ENCODE assay signal across 39 cellular contexts in genomic region chr2:49178656-49179055, GRCh38. TPM values are rescaled to one million over a fixed set of nuclear protein-coding genes. Genes with fewer than 3 reads are reported as not detected.
"Had no signal": no experiment of that assay in that cellular context is flagged by ENCODE, and none has a peak within 500 bp of the region (broad histone marks: within the 10 kb centered on the region; RNA-seq: fewer than 3 reads in every experiment).

No MANE protein-coding gene starts in this region.

- H3K9me3 ChIP-seq: adrenal gland, ascending aorta, body of pancreas had no signal

- H3K27me3 ChIP-seq: adrenal gland, ascending aorta, body of pancreas, brain microvascular endothelial cell, breast epithelium, cardiac muscle cell had no signal

- H3K4me1 ChIP-seq: adrenal gland, ascending aorta, body of pancreas, breast epithelium had no signal

- H3K36me3 ChIP-seq: adrenal gland, ascending aorta, brain microvascular endothelial cell, breast epithelium, cardiac muscle cell had no signal

- H3K27ac ChIP-seq: adrenal gland, ascending aorta, body of pancreas, brain microvascular endothelial cell, breast epithelium, cardiac muscle cell had no signal

- DNase-seq: activated effector memory CD4-positive, alpha-beta T cell treated with anti-CD3 and anti-CD28 coated beads, Interleukin-2, amount 50 U/mL, for 16 hours; activated effector memory CD4-positive, alpha-beta T cell treated with Interleukin-2 at 50 U/mL for 16 hours; activated gamma-delta T cell; activated gamma-delta T cell treated with Interleukin-2 at 50 U/mL for 16 hours; activated naive CD4-positive, alpha-beta T cell; activated naive CD4-positive, alpha-beta T cell treated with anti-CD3 and anti-CD28 coated beads for 36 hours; activated naive CD4-positive, alpha-beta T cell treated with anti-CD3 and anti-CD28 coated beads, Interleukin-2, amount 10 ng/mL, durations not matched to agents 7 days and 5 days; activated naive CD4-positive, alpha-beta T cell treated with anti-CD3 and anti-CD28 coated beads, Interleukin-2, amount 50 U/mL, for 16 hours; activated naive CD4-positive, alpha-beta T cell treated with Interleukin-2 at 50 U/mL for 16 hours; activated naive CD8-positive, alpha-beta T cell treated with anti-CD3 and anti-CD28 coated beads for 36 hours; activated naive CD8-positive, alpha-beta T cell treated with anti-CD3 and anti-CD28 coated beads, Interleukin-2, amount 10 ng/mL, durations not matched to agents 7 days and 5 days; activated naive CD8-positive, alpha-beta T cell treated with anti-CD3 and anti-CD28 coated beads, Interleukin-2, amount 50 U/mL, for 24 hours; activated T-cell treated with anti-CD3 and anti-CD28 coated beads for 4 hours; activated T-cell treated with anti-CD3 and anti-CD28 coated beads, Interleukin-2, amount 50 U/mL, for 1 hour; activated T-cell treated with anti-CD3 and anti-CD28 coated beads, Interleukin-2, amount 50 U/mL, for 24 hours; activated T-cell treated with anti-CD3 and anti-CD28 coated beads, Interleukin-2, amount 50 U/mL, for 4 hours; activated T-cell treated with anti-CD3 and anti-CD28 coated beads, Interleukin-2, amount 50 U/mL, for 48 hours; activated T-cell treated with anti-CD3 and anti-CD28 coated beads, Interleukin-2, amount 50 U/mL, for 72 hours; adrenal gland; amniotic stem cell; amygdala; anterior cingulate cortex; aorta; body of pancreas; brain microvascular endothelial cell; caudate nucleus; central memory CD4-positive, alpha-beta T cell; cerebellar nuclear complex had no signal

- ATAC-seq: activated naive CD4-positive, alpha-beta T cell treated with anti-CD3 and anti-CD28 coated beads, Interleukin-2, amount 50 U/mL, for 72 hours; activated naive CD8-positive, alpha-beta T cell treated with anti-CD3 and anti-CD28 coated beads, Interleukin-2, amount 50 U/mL, for 24 hours; activated T-cell treated with anti-CD3 and anti-CD28 coated beads, Interleukin-2, amount 50 U/mL, for 4 hours; activated T-cell treated with anti-CD3 and anti-CD28 coated beads, Interleukin-2, amount 50 U/mL, for 72 hours; activated T-helper 17 cell treated with anti-CD3 and anti-CD28 coated beads, Interleukin-2, amount 50 U/mL, for 72 hours; body of pancreas had no signal

- H3K4me3 ChIP-seq: adrenal gland, ascending aorta, body of pancreas, breast epithelium, cardiac muscle cell had no signal

RNA-seq across cellular contexts. Expression of gene FSHR, which starts 24.3 kb away (rescaled TPM):
- total RNA-seq: activated naive CD4-positive, alpha-beta T cell treated with anti-CD3 and anti-CD28 coated beads for 36 hours; activated naive CD4-positive, alpha-beta T cell treated with anti-CD3 and anti-CD28 coated beads, Interleukin-2, amount 50 U/mL, for 72 hours; activated naive CD8-positive, alpha-beta T cell treated with anti-CD3 and anti-CD28 coated beads for 36 hours; activated naive CD8-positive, alpha-beta T cell treated with anti-CD3 and anti-CD28 coated beads, Interleukin-2, amount 10 ng/mL, durations not matched to agents 7 days and 5 days; activated T-cell treated with anti-CD3 and anti-CD28 coated beads, Interleukin-2, amount 50 U/mL, for 4 hours; activated T-cell treated with anti-CD3 and anti-CD28 coated beads, Interleukin-2, amount 50 U/mL, for 72 hours; activated T-helper 1 cell treated with anti-CD3 and anti-CD28 coated beads, Interleukin-12 subunit alpha, Interleukin-12 subunit beta, Interleukin-2, Interleukin-4 antibody, amounts not matched to agents 30 ng/mL and 10 ng/mL and 1 ng/mL, durations not matched to agents 14 hours and 24 hours and 36 hours; activated T-helper 17 cell treated with anti-CD3 and anti-CD28 coated beads, Interleukin-2, amount 50 U/mL, for 72 hours; activated T-helper 2 cell treated with anti-CD3 and anti-CD28 coated beads, Interferon-gamma antibody, Interleukin-2, Interleukin-4, amounts not matched to agents 10 μg/mL and 5 μg/mL and 100 μg/mL, durations not matched to agents 14 hours and 24 hours and 36 hours; aorta; ascending aorta; body of pancreas; breast epithelium; bronchial epithelial cell; cardiac septum; cerebellum had no signal
- polyA plus RNA-seq: adipose tissue, adrenal gland, aorta had no signal
